Comparison of ENCODE assay signal across 35 cellular contexts in genomic region chr2:101367508-101367907, GRCh38. TPM values are rescaled to one million over a fixed set of nuclear protein-coding genes. Genes with fewer than 3 reads are reported as not detected.
"Had no signal": no experiment of that assay in that cellular context is flagged by ENCODE, and none has a peak within 500 bp of the region (broad histone marks: within the 10 kb centered on the region; RNA-seq: fewer than 3 reads in every experiment).

No MANE protein-coding gene starts in this region.

- H3K4me1 ChIP-seq: ascending aorta, breast epithelium, colonic mucosa, esophagus muscularis mucosa, foreskin keratinocyte, gastrocnemius medialis had no signal

- H3K9me3 ChIP-seq: ascending aorta, breast epithelium, colonic mucosa, esophagus muscularis mucosa, gastrocnemius medialis, heart right ventricle had no signal

- H3K27me3 ChIP-seq: ascending aorta, breast epithelium, cardiac muscle cell, colonic mucosa, dorsolateral prefrontal cortex, esophagus muscularis mucosa, foreskin keratinocyte, gastrocnemius medialis had no signal

- DNase-seq: activated CD4-positive, alpha-beta memory T cell treated with anti-CD3 and anti-CD28 coated beads for 36 hours; activated CD4-positive, alpha-beta T cell treated with anti-CD3 and anti-CD28 coated beads for 36 hours; activated CD4-positive, alpha-beta T cell treated with anti-CD3 and anti-CD28 coated beads, Interleukin-2, amount 10 ng/mL, durations not matched to agents 24 days and 14 days; activated CD4-positive, CD25-positive, alpha-beta regulatory T cell; activated CD4-positive, CD25-positive, alpha-beta regulatory T cell treated with anti-CD3 and anti-CD28 coated beads, Interleukin-2, amount 50 U/mL, for 72 hours; activated CD8-positive, alpha-beta memory T cell treated with anti-CD3 and anti-CD28 coated beads, Interleukin-2, amount 10 ng/mL, durations not matched to agents 7 days and 5 days; activated CD8-positive, alpha-beta memory T cell treated with anti-CD3 and anti-CD28 coated beads, Interleukin-2, amount 50 U/mL, for 48 hours; activated CD8-positive, alpha-beta T cell treated with anti-CD3 and anti-CD28 coated beads, Interleukin-2, amount 10 ng/mL, durations not matched to agents 7 days and 5 days; activated gamma-delta T cell; activated naive CD4-positive, alpha-beta T cell; activated naive CD4-positive, alpha-beta T cell treated with anti-CD3 and anti-CD28 coated beads, Interleukin-2, amount 10 ng/mL, durations not matched to agents 7 days and 5 days; activated naive CD8-positive, alpha-beta T cell treated with anti-CD3 and anti-CD28 coated beads, Interleukin-2, amount 10 ng/mL, durations not matched to agents 7 days and 5 days; activated T-cell treated with anti-CD3 and anti-CD28 coated beads for 4 hours; activated T-cell treated with anti-CD3 and anti-CD28 coated beads, Interleukin-2, amount 50 U/mL, for 24 hours; activated T-cell treated with anti-CD3 and anti-CD28 coated beads, Interleukin-2, amount 50 U/mL, for 72 hours; central memory CD4-positive, alpha-beta T cell; cerebellar nuclear complex; colonic mucosa; dorsolateral prefrontal cortex; effector memory CD4-positive, alpha-beta T cell; endodermal cell; erythroblast; foreskin keratinocyte; gastrocnemius medialis; glutamatergic neuron; heart right ventricle; T-helper 1 cell; T-helper 17 cell; T1000 had no signal

- ATAC-seq: activated CD4-positive, alpha-beta T cell treated with anti-CD3 and anti-CD28 coated beads for 36 hours; activated CD8-positive, alpha-beta memory T cell treated with anti-CD3 and anti-CD28 coated beads, Interleukin-2, amount 10 ng/mL, durations not matched to agents 7 days and 5 days; activated CD8-positive, alpha-beta T cell treated with anti-CD3 and anti-CD28 coated beads, Interleukin-2, amount 10 ng/mL, durations not matched to agents 7 days and 5 days; activated naive CD4-positive, alpha-beta T cell treated with anti-CD3 and anti-CD28 coated beads, Interleukin-2, amount 50 U/mL, for 72 hours; activated T-cell treated with anti-CD3 and anti-CD28 coated beads, Interleukin-2, amount 50 U/mL, for 72 hours; foreskin keratinocyte; gastrocnemius medialis; heart right ventricle; T-helper 17 cell had no signal

- H3K4me3 ChIP-seq: ascending aorta, breast epithelium, cardiac muscle cell, colonic mucosa, dorsolateral prefrontal cortex, esophagus muscularis mucosa, gastrocnemius medialis, heart right ventricle had no signal

- H3K36me3 ChIP-seq: ascending aorta, breast epithelium, cardiac muscle cell, colonic mucosa, esophagus muscularis mucosa, gastrocnemius medialis, heart right ventricle had no signal

- H3K27ac ChIP-seq: ascending aorta, breast epithelium, cardiac muscle cell, colonic mucosa, dorsolateral prefrontal cortex, esophagus muscularis mucosa, foreskin keratinocyte, gastrocnemius medialis, heart right ventricle had no signal

RNA-seq across cellular contexts. Expression of gene CREG2, which starts 19.8 kb away (rescaled TPM):
- total RNA-seq: activated CD4-positive, alpha-beta memory T cell treated with anti-CD3 and anti-CD28 coated beads for 36 hours; activated CD4-positive, alpha-beta T cell treated with anti-CD3 and anti-CD28 coated beads for 36 hours; activated CD4-positive, alpha-beta T cell treated with anti-CD3 and anti-CD28 coated beads, Interleukin-2, amount 10 ng/mL, durations not matched to agents 24 days and 14 days; activated CD8-positive, alpha-beta memory T cell treated with anti-CD3 and anti-CD28 coated beads for 36 hours; activated CD8-positive, alpha-beta memory T cell treated with anti-CD3 and anti-CD28 coated beads, Interleukin-2, amount 10 ng/mL, durations not matched to agents 7 days and 5 days; activated CD8-positive, alpha-beta T cell treated with anti-CD3 and anti-CD28 coated beads, Interleukin-2, amount 10 ng/mL, durations not matched to agents 7 days and 5 days; activated naive CD4-positive, alpha-beta T cell treated with anti-CD3 and anti-CD28 coated beads, Interleukin-2, amount 50 U/mL, for 72 hours; activated naive CD8-positive, alpha-beta T cell treated with anti-CD3 and anti-CD28 coated beads, Interleukin-2, amount 10 ng/mL, durations not matched to agents 7 days and 5 days; activated T-cell treated with anti-CD3 and anti-CD28 coated beads, Interleukin-2, amount 50 U/mL, for 72 hours; ascending aorta; esophagus muscularis mucosa; gastrocnemius medialis had no signal
- polyA plus RNA-seq: heart right ventricle had no signal
